Comparison of ENCODE assay signal across 9 cellular contexts in the genomic region with DNA sequence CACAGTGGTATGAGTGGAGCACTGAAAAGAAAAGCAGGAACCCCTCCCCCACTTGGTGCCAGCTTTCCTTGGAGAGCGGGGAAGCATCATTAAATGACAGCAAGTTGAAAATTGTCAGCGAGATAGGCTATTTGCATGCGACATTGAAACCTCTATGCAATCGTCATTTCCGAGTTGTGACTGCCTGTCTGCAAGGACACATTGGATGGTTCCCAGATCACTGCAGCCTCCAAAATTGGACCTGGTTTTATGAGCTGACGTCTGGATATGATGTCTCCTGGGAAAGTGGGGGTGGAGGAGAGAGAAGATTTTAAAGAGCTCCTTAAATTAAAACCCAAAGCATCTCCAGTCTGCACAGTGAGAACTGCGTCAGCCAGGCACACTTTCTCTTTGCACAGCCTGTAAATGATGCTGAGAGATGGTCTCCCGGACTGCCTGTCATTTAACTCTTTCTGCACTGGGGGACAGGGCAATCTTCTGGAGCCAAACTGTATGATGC. TPM values are rescaled to one million over a fixed set of nuclear protein-coding genes. Genes with fewer than 3 reads are reported as not detected.
DNase-seq lines count a peak whose midpoint lies in the region; ATAC-seq and TF ChIP-seq lines count a peak whose summit lies in the region.
"Had no signal": no experiment of that assay in that cellular context is flagged by ENCODE, and none has a peak within 500 bp of the region (broad histone marks: within the 10 kb centered on the region; RNA-seq: fewer than 3 reads in every experiment).

No MANE protein-coding gene starts in this region.

- intact Hi-C loops in OCI-LY7 (cut with micrococcal nuclease; ENCODE audit: unreplicated experiment) (no loop called here), posterior cingulate gyrus (cut with DNase I) (no loop called here)

- H3K27ac ChIP-seq in GM23248 (no peak overlapping the region), OCI-LY7 (ENCODE audit: low read depth, low read length, poor library complexity, severe bottlenecking) (no peak overlapping the region)

- POLR2A ChIA-PET in OCI-LY7 (lab: Charles Lee), result interaction anchor here (0.6 to 1.8 kb wide), 6 partner anchors 8 to 126 kb away, joined by 3 to 5 read pairs (median 3); no protein-coding TSS in a partner anchor

- CTCF ChIA-PET in OCI-LY7 (lab: Charles Lee; ENCODE audit: unreplicated experiment), result interaction anchor here (0.6 kb wide), 1 partner anchor 191 kb away, joined by 3 read pairs; no protein-coding TSS in a partner anchor

- BruUV-seq in OCI-LY7 (replicated peaks; lab: Mats Ljungman, UMichigan), result no TSS peak

- H4K20me1 ChIP-seq in GM23248 (ENCODE audit: insufficient read depth) (no peaks in the 10 kb centered on the region), OCI-LY7 (ENCODE audit: insufficient read depth, low read length) (no peaks in the 10 kb centered on the region)

- no peak for DNase-seq in GM23248
- DNase-seq in OCI-LY7 (ENCODE audit: low spot score), result peak; percentile 5
- peak; percentile 50 for DNase-seq in fibroblast of mammary gland (ENCODE audit: low read depth)
- DNase-seq in posterior cingulate gyrus, result peak in 9 of 10 donors; percentile 16 to 88 (median 39)
- no peak for DNase-seq in activated CD4-positive, CD25-positive, alpha-beta regulatory T cell treated with anti-CD3 and anti-CD28 coated beads, Interleukin-2, amount 50 U/mL, for 72 hours

- no peak for ATAC-seq in HG03135 (IDR thresholded peaks at IDR 0.05; ENCODE audit: unreplicated experiment)
- no peak for ATAC-seq in GM19455 (IDR thresholded peaks at IDR 0.05; ENCODE audit: unreplicated experiment)
- no peak for ATAC-seq in HG03460 (IDR thresholded peaks at IDR 0.05; ENCODE audit: unreplicated experiment)
- ATAC-seq: esophagus mucosa had no signal

- no peaks in the 10 kb centered on the region for H3F3A ChIP-seq in GM23248 (ENCODE audit: insufficient read depth)

- H3K36me3 ChIP-seq in GM23248 (ENCODE audit: low read depth) (no peaks in the 10 kb centered on the region), OCI-LY7 (ENCODE audit: insufficient read depth, low read length) (no peaks in the 10 kb centered on the region)

- H3K79me2 ChIP-seq in GM23248 (ENCODE audit: insufficient read depth) (no peaks in the 10 kb centered on the region), OCI-LY7 (ENCODE audit: insufficient read depth, low read depth, low read length) (no peaks in the 10 kb centered on the region)

- no peaks in the 10 kb centered on the region for H3K9me3 ChIP-seq in GM23248 (ENCODE audit: low read depth)
- no peaks in the 10 kb centered on the region for H3K9me3 ChIP-seq in OCI-LY7 (ENCODE audit: low read length)

- H3K27me3 ChIP-seq in GM23248 (replicated peaks; ENCODE audit: insufficient read depth), result peaks cover 27% of the 10 kb centered on the region; the same call in 1 of the 2 replicates

- in situ Hi-C loops in GM23248 (cut with MboI), result no loop called here

- peak overlapping the region; percentile 53 for H3K4me2 ChIP-seq in GM23248 (ENCODE audit: unreplicated experiment)
- peak overlapping the region; percentile 41 for H3K4me2 ChIP-seq in OCI-LY7 (ENCODE audit: low read length)

- H2AFZ ChIP-seq in GM23248 (no peak overlapping the region; the same call in 1 of the 2 replicates), OCI-LY7 (ENCODE audit: low read length) (peak overlapping the region; percentile 30; the same call in 1 of the 2 replicates)

- H3K4me3 ChIP-seq in GM23248 (0 out of 2 replicates have a peak overlapping the region, but pooled peaks have one; percentile 3), OCI-LY7 (ENCODE audit: low read depth, low read length, poor library complexity, severe bottlenecking) (peak overlapping the region; percentile 42), fibroblast of mammary gland (ENCODE audit: control insufficient read depth, low read depth, low read length) (no peak overlapping the region)

- H3K4me1 ChIP-seq in GM23248 (ENCODE audit: insufficient read depth), result peaks cover 10% of the 10 kb centered on the region; the same call in 1 of the 2 replicates
- H3K4me1 ChIP-seq in OCI-LY7 (ENCODE audit: insufficient read depth, low read length, poor library complexity, severe bottlenecking), result peaks cover 7% of the 10 kb centered on the region

- WGBS in GM23248 (ENCODE audit: low coverage in 1 of 2, low lambda C conversion rate in 2 of 2, missing lambda C conversion rate in 2 of 2), 2 experiments, result 13 to 16% methylated on average over 8 of the region's 8 CpGs

- TF ChIP-seq CTCF in OCI-LY7 (conservative IDR thresholded peaks at IDR 0.05; ENCODE audit: low read length), result no peak
- TF ChIP-seq CTCF in fibroblast of mammary gland (conservative IDR thresholded peaks at IDR 0.05; ENCODE audit: control insufficient read depth, insufficient read depth, low read depth, low read length), result no peak

- no peak overlapping the region for H3K9ac ChIP-seq in GM23248

- no peaks in the 10 kb centered on the region for H3K9me2 ChIP-seq in GM23248 (ENCODE audit: insufficient read depth)
- no peaks in the 10 kb centered on the region for H3K9me2 ChIP-seq in OCI-LY7 (ENCODE audit: insufficient read depth, low read length)

RNA-seq across cellular contexts. Expression of gene KIF5C, which starts 57.8 kb away (rescaled TPM):
- total RNA-seq in GM23248 (2014; rRNA removed; shearing (Covaris generic)), result 0.11 and 0.13 TPM in 2 replicates
- polyA plus RNA-seq in GM23248 (2016; fragmentation: Nextera tagmentation; extraction: Ambion mirVana), result 0.19 and 0.22 TPM in 2 replicates
- total RNA-seq in OCI-LY7 (2014; rRNA removed; shearing (Covaris generic)), result 8.1 and 15.2 TPM in 2 replicates
- 18.0 and 22.2 TPM in 2 replicates for total RNA-seq in OCI-LY7 (2022)

Comparison
In these comparisons a context has a peak if more than half of its experiments do, and no peak if none do; other contexts are left out.
1. DNase-seq: peak in OCI-LY7 (single experiment), fibroblast of mammary gland (single experiment) and posterior cingulate gyrus (9 of 10); none in GM23248 (single experiment) and activated CD4-positive, CD25-positive, alpha-beta regulatory T cell treated with anti-CD3 and anti-CD28 coated beads, Interleukin-2, amount 50 U/mL, for 72 hours (single experiment).